ENCODE assay signal across 26 cellular contexts in genomic region chr22:24957043-24957442, GRCh38. TPM values are rescaled to one million over a fixed set of nuclear protein-coding genes. Genes with fewer than 3 reads are reported as not detected.
"Had no signal": no experiment of that assay in that cellular context is flagged by ENCODE, and none has a peak within 500 bp of the region (broad histone marks: within the 10 kb centered on the region; RNA-seq: fewer than 3 reads in every experiment).

No MANE protein-coding gene starts in this region.

- H3K27ac Mint-ChIP-seq: natural killer cell treated with Interleukin-12 subunit alpha and Interleukin-12 subunit beta and Interleukin-15 and Interleukin-18, amount 100 ng/mL, for 72 hours; stimulated activated effector memory CD8-positive, alpha-beta T cell treated with anti-CD3 and anti-CD28 coated beads, Interleukin-12 subunit alpha, Interleukin-12 subunit beta, amount 100 ng/mL, for 72 hours; type B pancreatic cell had no signal

- H3K4me3 ChIP-seq: coronary artery, esophagus squamous epithelium, hepatocyte, psoas muscle, right lobe of liver, suprapubic skin, thyroid gland, vagina had no signal

- H3K27ac ChIP-seq: coronary artery, hepatocyte, parathyroid adenoma, psoas muscle, right lobe of liver, suprapubic skin, thyroid gland, vagina had no signal

- H3K36me3 ChIP-seq: right lobe of liver, suprapubic skin, thyroid gland, vagina had no signal

- H3K9me3 Mint-ChIP-seq: natural killer cell treated with Interleukin-12 subunit alpha and Interleukin-12 subunit beta and Interleukin-15 and Interleukin-18, amount 100 ng/mL, for 72 hours; stimulated activated effector memory CD8-positive, alpha-beta T cell treated with anti-CD3 and anti-CD28 coated beads, Interleukin-12 subunit alpha, Interleukin-12 subunit beta, amount 100 ng/mL, for 72 hours; type B pancreatic cell had no signal

- H3K4me1 ChIP-seq: parathyroid adenoma, psoas muscle had no signal

- H3K27me3 ChIP-seq: hepatocyte, right lobe of liver, suprapubic skin, thyroid gland, vagina had no signal

- H3K9ac ChIP-seq: parathyroid adenoma had no signal

- DNase-seq: effector memory CD4-positive, alpha-beta T cell; esophagus squamous epithelium; foreskin melanocyte; head of caudate nucleus; psoas muscle; retina; right lobe of liver; stimulated activated CD4-positive, alpha-beta T cell treated with anti-CD3 and anti-CD28 coated beads, Interleukin-4, amount 100 ng/mL, for 1 hour; stimulated activated CD8-positive, alpha-beta memory T cell treated with anti-CD3 and anti-CD28 coated beads, Interleukin-4, amount 100 ng/mL, for 48 hours; stimulated activated naive CD8-positive, alpha-beta T cell treated with anti-CD3 and anti-CD28 coated beads, Interleukin-15, Interleukin-2, amounts not matched to agents 100 U/mL and 50 U/mL, for 24 hours; thyroid gland had no signal

- H3K4me3 Mint-ChIP-seq: natural killer cell treated with Interleukin-12 subunit alpha and Interleukin-12 subunit beta and Interleukin-15 and Interleukin-18, amount 100 ng/mL, for 72 hours; stimulated activated effector memory CD8-positive, alpha-beta T cell treated with anti-CD3 and anti-CD28 coated beads, Interleukin-12 subunit alpha, Interleukin-12 subunit beta, amount 100 ng/mL, for 72 hours; type B pancreatic cell had no signal

- H3K9me3 ChIP-seq: esophagus squamous epithelium, psoas muscle, right lobe of liver, suprapubic skin, thyroid gland, vagina had no signal

- H3K4me2 ChIP-seq: hepatocyte had no signal

- H3K36me3 Mint-ChIP-seq: natural killer cell treated with Interleukin-12 subunit alpha and Interleukin-12 subunit beta and Interleukin-15 and Interleukin-18, amount 100 ng/mL, for 72 hours; type B pancreatic cell had no signal

- H2AFZ ChIP-seq: hepatocyte, parathyroid adenoma had no signal

RNA-seq across cellular contexts. Expression of gene LHFPL7, which starts 10.5 kb away (rescaled TPM):
- total RNA-seq: chondrocyte; epithelial cell of proximal tubule; esophagus squamous epithelium; hepatocyte; kidney epithelial cell; left lobe of liver; mucosa of gallbladder; myocyte; natural killer cell treated with Interleukin-12 subunit alpha and Interleukin-12 subunit beta and Interleukin-15 and Interleukin-18, amount 100 ng/mL, for 72 hours; omental fat pad; psoas muscle; right lobe of liver; thyroid gland; vagina had no signal
- polyA plus RNA-seq: hepatocyte, psoas muscle had no signal
